In the genomic region with DNA sequence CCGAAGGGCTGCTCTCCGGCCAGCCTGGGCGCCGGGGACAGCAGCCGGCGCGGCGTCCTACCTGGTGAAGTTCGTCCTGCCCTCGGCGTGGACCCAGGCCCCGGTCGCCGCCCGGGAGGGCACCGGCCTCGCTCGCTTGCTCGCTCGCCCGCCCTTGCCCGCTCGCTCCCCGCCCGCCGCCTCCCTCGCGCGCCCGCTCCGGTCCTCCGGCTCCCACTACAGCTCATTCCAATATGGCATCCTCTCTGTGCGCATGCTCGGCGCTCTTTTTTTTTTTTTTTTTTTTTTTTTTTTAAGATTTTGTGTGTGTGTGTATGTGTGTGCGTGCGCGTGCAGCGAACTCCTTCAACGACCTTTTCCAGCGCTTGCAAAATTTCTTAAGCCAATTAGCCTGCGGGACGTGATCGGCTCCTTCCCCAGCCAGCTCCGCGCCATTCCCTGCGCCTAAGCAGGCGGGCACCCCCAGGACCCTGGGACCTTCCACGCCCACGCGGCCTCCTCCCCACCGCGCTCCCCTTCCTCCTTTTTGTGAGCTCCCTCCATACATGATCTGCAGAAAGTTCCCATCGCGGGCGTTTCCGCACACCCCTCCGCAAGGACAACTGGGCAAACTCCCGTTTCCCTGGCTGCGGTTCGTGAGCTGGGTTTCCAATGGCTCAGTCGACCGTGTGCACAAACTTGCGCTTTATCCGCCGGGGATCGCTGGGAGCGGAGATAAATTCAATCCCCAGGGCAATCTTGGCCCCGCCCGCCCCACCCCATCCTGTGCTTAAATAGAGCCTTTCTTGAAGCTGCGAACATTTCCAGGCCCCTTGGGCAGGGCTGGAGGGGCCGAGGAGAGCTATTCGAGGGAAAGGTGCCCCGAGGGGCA, we compare ENCODE assay signal across 8 cellular contexts. TPM values are rescaled to one million over a fixed set of nuclear protein-coding genes. Genes with fewer than 3 reads are reported as not detected.
DNase-seq lines count a peak whose midpoint lies in the region; ATAC-seq and TF ChIP-seq lines count a peak whose summit lies in the region.

A gene (minus strand): TSS at position 235 of the 871 bp plus-strand sequence. CDS start 29,136 bp downstream, outside the sequence.

- H3K9ac ChIP-seq in SK-N-SH (no peak within 1 kb of the TSS), parathyroid adenoma (peak within 1 kb of the TSS; percentile 64)

- 1% methylated on average over 70 of the region's 74 CpGs for WGBS in SK-N-SH (ENCODE audit: low lambda C conversion rate)
- WGBS in heart right ventricle, 2 donors, result 0 to 1% methylated on average over 74 of the region's 74 CpGs

- H2AFZ ChIP-seq in SK-N-SH (ENCODE audit: low read depth) (peak within 1 kb of the TSS; percentile 87), parathyroid adenoma (peak within 1 kb of the TSS; percentile 84)

- TF ChIP-seq EP300 in SK-N-SH (IDR thresholded peaks at IDR 0.05; ENCODE audit: borderline replicate concordance in 1 of 2, low read depth in 1 of 2, low read length in 1 of 2), result no peak

- H3K9me2 ChIP-seq in SK-N-SH, result no peaks in the 10 kb centered on the region

- H3K4me3 ChIP-seq in AG10803 (ENCODE audit: low read length) (peak within 1 kb of the TSS; percentile 54), SK-N-SH (ENCODE audit: low read depth in 2 of 2, low read length in 1 of 2) (peak within 1 kb of the TSS; percentile 57 to 72), heart right ventricle (peak within 1 kb of the TSS; percentile 66 to 88 (median 77)), parathyroid adenoma (ENCODE audit: low read depth, low read length) (peak within 1 kb of the TSS; percentile 81)

- H3K9me3 ChIP-seq in SK-N-SH (no peaks in the 10 kb centered on the region), heart right ventricle (no peaks in the 10 kb centered on the region), parathyroid adenoma (ENCODE audit: control insufficient read depth, low read length) (no peaks in the 10 kb centered on the region)

- TF ChIP-seq CTCF in AG10803 (conservative IDR thresholded peaks at IDR 0.05; ENCODE audit: low read length) (no peak), SK-N-SH (IDR thresholded peaks at IDR 0.05) (no peak), heart right ventricle (IDR thresholded peaks at IDR 0.05) (peak in 7 of 9 donors; percentile 9 to 45 (median 16)), parathyroid adenoma (IDR thresholded peaks at IDR 0.05) (peak; percentile 13)

- H3K4me2 ChIP-seq in SK-N-SH, result peak within 1 kb of the TSS; percentile 94
- peak within 1 kb of the TSS; percentile 99 for H3K4me2 ChIP-seq in parathyroid adenoma (ENCODE audit: low read length)

- H3K36me3 ChIP-seq in SK-N-SH (replicated peaks in 1 of 2; ENCODE audit: control insufficient read depth in 1 of 2, insufficient read depth in 2 of 2, low read length in 1 of 2) (no peaks in the 10 kb centered on the region), heart right ventricle (no peaks in the 10 kb centered on the region), parathyroid adenoma (ENCODE audit: control insufficient read depth, insufficient read depth, low read length) (no peaks in the 10 kb centered on the region)

- no peaks in the 10 kb centered on the region for H3F3A ChIP-seq in SK-N-SH (replicated peaks; ENCODE audit: insufficient read depth)

- no peaks in the 10 kb centered on the region for H3K79me2 ChIP-seq in SK-N-SH (ENCODE audit: insufficient read depth)
- H3K79me2 ChIP-seq in parathyroid adenoma, result peaks cover 2% of the 10 kb centered on the region

- H3K27me3 ChIP-seq in SK-N-SH (ENCODE audit: insufficient read depth), result peaks cover 38% of the 10 kb centered on the region
- peaks cover 0 to 38% (median 9%) of the 10 kb centered on the region in 7 donors for H3K27me3 ChIP-seq in heart right ventricle
- no peaks in the 10 kb centered on the region for H3K27me3 ChIP-seq in parathyroid adenoma (ENCODE audit: control insufficient read depth, insufficient read depth, low read length)

- CTCF ChIA-PET in SK-N-SH (lab: Yijun Ruan, JAX), result interaction anchor here (0.6 to 6.9 kb wide), 16 partner anchors 13 to 1380 kb away, joined by 3 to 72 read pairs (median 4); no protein-coding TSS in a partner anchor

- TF ChIP-seq RAD21 in SK-N-SH (IDR thresholded peaks at IDR 0.05; ENCODE audit: low read length), result no peak

- H3K27ac ChIP-seq in SK-N-SH (ENCODE audit: low read depth in 2 of 2, low read length in 1 of 2), result peak within 1 kb of the TSS in 1 of 2 experiments; percentile 70; a peak in 2 of 4 replicates
- H3K27ac ChIP-seq in heart right ventricle, result peak within 1 kb of the TSS; percentile 69 to 93 (median 88)
- peak within 1 kb of the TSS; percentile 47 for H3K27ac ChIP-seq in parathyroid adenoma

- intact Hi-C loops in heart right ventricle (cut with DNase I), result loop anchor here in 8 of 10 donors (1.0 to 10.0 kb wide), 9 partner anchors 149 to 746 kb away; no protein-coding TSS in a partner anchor

- DNase-seq in AG10803 (ENCODE audit: low read depth) (peak; percentile 43), SK-N-SH (peak; percentile 92), amniotic stem cell (lab: John Stamatoyannopoulos, UW) (peak; percentile 24), heart right ventricle (peak; percentile 64 to 73), NCI-H2107 (lab: John Stamatoyannopoulos, UW) (no peak)

- H4K20me1 ChIP-seq in SK-N-SH (ENCODE audit: insufficient read depth), result no peaks in the 10 kb centered on the region

- peak; percentile 34 for ATAC-seq in HG03571 (IDR thresholded peaks at IDR 0.05; ENCODE audit: unreplicated experiment)
- ATAC-seq in heart right ventricle, result peak; percentile 59 to 74 (median 62)

- TF ChIP-seq POLR2A in GM19193 (IDR thresholded peaks at IDR 0.05; ENCODE audit: extremely low read depth, insufficient read depth, insufficient read length), result peak; percentile 52

- POLR2A ChIA-PET in SK-N-SH (lab: Yijun Ruan, JAX), result interaction anchor here (0.6 to 0.8 kb wide), 6 partner anchors 39 to 497 kb away, joined by 3 to 4 read pairs (median 3); no protein-coding TSS in a partner anchor

- H3K4me1 ChIP-seq in SK-N-SH (ENCODE audit: control insufficient read depth in 1 of 2, insufficient read depth in 2 of 2, low read depth in 1 of 2, low read length in 1 of 2), result peaks cover 0 to 15% of the 10 kb centered on the region in 2 experiments; a peak in 1 of 4 replicates
- H3K4me1 ChIP-seq in heart right ventricle, result peaks cover 14 to 58% (median 41%) of the 10 kb centered on the region in 9 donors
- H3K4me1 ChIP-seq in parathyroid adenoma, result peaks cover 11% of the 10 kb centered on the region

TF ChIP-seq in SK-N-SH, 30 proteins besides CTCF, POLR2A, EP300 and RAD21:
- no peak for TF ChIP-seq FOXM1 (IDR thresholded peaks at IDR 0.05; ENCODE audit: low read depth)
- TF ChIP-seq FOSL2 (IDR thresholded peaks at IDR 0.05; ENCODE audit: borderline replicate concordance, low read depth), result no peak
- TF ChIP-seq YY1 (IDR thresholded peaks at IDR 0.05; ENCODE audit: low read depth), result peak; percentile 60; the same call in 1 of the 2 replicates
- TF ChIP-seq, protein P1, sequence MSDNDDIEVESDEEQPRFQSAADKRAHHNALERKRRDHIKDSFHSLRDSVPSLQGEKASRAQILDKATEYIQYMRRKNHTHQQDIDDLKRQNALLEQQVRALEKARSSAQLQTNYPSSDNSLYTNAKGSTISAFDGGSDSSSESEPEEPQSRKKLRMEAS (IDR thresholded peaks at IDR 0.05; ENCODE audit: low read depth), result no peak
- no peak for TF ChIP-seq MEF2A (IDR thresholded peaks at IDR 0.05; ENCODE audit: borderline replicate concordance, low read depth)
- TF ChIP-seq NRF1 (IDR thresholded peaks at IDR 0.05; ENCODE audit: low read depth, low read length), result peak; percentile 85
- TF ChIP-seq, protein P2, sequence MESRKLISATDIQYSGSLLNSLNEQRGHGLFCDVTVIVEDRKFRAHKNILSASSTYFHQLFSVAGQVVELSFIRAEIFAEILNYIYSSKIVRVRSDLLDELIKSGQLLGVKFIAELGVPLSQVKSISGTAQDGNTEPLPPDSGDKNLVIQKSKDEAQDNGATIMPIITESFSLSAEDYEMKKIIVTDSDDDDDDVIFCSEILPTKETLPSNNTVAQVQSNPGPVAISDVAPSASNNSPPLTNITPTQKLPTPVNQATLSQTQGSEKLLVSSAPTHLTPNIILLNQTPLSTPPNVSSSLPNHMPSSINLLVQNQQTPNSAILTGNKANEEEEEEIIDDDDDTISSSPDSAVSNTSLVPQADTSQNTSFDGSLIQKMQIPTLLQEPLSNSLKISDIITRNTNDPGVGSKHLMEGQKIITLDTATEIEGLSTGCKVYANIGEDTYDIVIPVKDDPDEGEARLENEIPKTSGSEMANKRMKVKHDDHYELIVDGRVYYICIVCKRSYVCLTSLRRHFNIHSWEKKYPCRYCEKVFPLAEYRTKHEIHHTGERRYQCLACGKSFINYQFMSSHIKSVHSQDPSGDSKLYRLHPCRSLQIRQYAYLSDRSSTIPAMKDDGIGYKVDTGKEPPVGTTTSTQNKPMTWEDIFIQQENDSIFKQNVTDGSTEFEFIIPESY (IDR thresholded peaks at IDR 0.05; ENCODE audit: borderline replicate concordance, low read depth), result no peak

RNA-seq across cellular contexts. Expression of the gene that starts here (rescaled TPM):
- polyA plus RNA-seq in SK-N-SH (2012; rRNA removed) (0.20 and 0.49 TPM in 2 replicates), heart right ventricle (1 to 10 TPM; 4.1 to 4.2 TPM)
- polyA plus RNA-seq in SK-N-SH (2012; cell fraction: cytosol; rRNA removed), result 0.37 and 0.55 TPM in 2 replicates
- polyA plus RNA-seq in SK-N-SH (2012; cell fraction: nucleus; rRNA removed), result 0.83 and 0.92 TPM in 2 replicates
- 10 to 100 TPM in 6 of 10 donors, 1 to 10 TPM in 4; 7.3 to 14.2 (median 10.7) TPM for total RNA-seq in heart right ventricle

Comparison
In these comparisons a context has a peak if more than half of its experiments do, and no peak if none do; other contexts are left out.
1. Peak in DNase-seq, H3K4me3 ChIP-seq and H3K4me2 ChIP-seq in SK-N-SH; RNA of the gene not detected or under 1 TPM.
2. CTCF ChIP-seq: peak in heart right ventricle (7 of 9) and parathyroid adenoma (single experiment); none in AG10803 (single experiment) and SK-N-SH (single experiment).
3. Peak in every context shown above with its lines, with median percentiles within 50 percentile points of each other: H3K4me3 ChIP-seq.